In the genomic region with DNA sequence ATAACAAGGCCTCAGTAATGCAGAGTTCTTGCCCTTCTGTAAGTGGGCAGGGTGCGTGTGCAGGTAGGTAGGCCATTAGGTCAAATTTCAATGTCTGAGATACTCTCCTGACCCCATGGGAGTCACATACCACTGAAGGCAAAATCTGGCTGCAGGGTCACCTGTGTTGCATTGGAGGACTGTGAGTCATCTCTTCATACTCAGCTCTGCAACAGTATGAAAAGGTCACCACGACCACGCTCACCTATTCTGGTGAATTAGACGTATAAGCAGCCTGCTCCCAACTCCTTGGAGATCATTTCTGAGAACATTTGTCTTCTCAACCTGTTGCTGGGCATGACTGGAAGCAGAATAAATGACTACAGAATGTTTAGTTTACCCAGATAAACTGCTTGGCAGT, we compare ENCODE assay signal across 28 cellular contexts.
A peak's percentile ranks its signal among the peaks of the same experiment; 100 is the strongest.
DNase-seq lines count a peak whose midpoint lies in the region; ATAC-seq lines count a peak whose summit lies in the region.
"Had no signal": no experiment of that assay in that cellular context is flagged by ENCODE, and none has a peak within 500 bp of the region (broad histone marks: within the 10 kb centered on the region; RNA-seq: fewer than 3 reads in every experiment).

No MANE protein-coding gene starts in this region.

- no peaks in the 10 kb centered on the region for H3K27me3 Mint-ChIP-seq in activated naive CD8-positive, alpha-beta T cell treated with anti-CD3 and anti-CD28 coated beads, Interleukin-2, amount 50 U/mL, for 24 hours
- H3K27me3 Mint-ChIP-seq in stimulated activated naive B cell treated with anti-CD40 and anti-IgM and Interleukin-4, amounts not matched to agents 10 μg/mL and 1 μg/mL and 100 μg/mL, for 72 hours = no peaks in the 10 kb centered on the region
- H3K27me3 Mint-ChIP-seq: T-helper 17 cell had no signal

- ATAC-seq in activated naive CD8-positive, alpha-beta T cell treated with anti-CD3 and anti-CD28 coated beads, Interleukin-2, amount 50 U/mL, for 24 hours = peak; percentile 82
- ATAC-seq in stimulated activated naive B cell treated with anti-CD40 and anti-IgM and Interleukin-4, amounts not matched to agents 10 μg/mL and 1 μg/mL and 100 μg/mL, for 72 hours (replicated peaks) = peak; percentile 54 to 55
- ATAC-seq in sciatic nerve = no peak
- ATAC-seq: body of pancreas, left colon, SK-N-SH treated with all-trans-retinoic acid at 6 μM for 48 hours, T-helper 17 cell had no signal

- no peaks in the 10 kb centered on the region for H3K9me3 ChIP-seq in muscle layer of colon (ENCODE audit: low read length)
- H3K9me3 ChIP-seq: body of pancreas, gastrocnemius medialis, MG63, ovary, right atrium auricular region, testis had no signal

- H3K36me3 Mint-ChIP-seq in activated naive CD8-positive, alpha-beta T cell treated with anti-CD3 and anti-CD28 coated beads, Interleukin-2, amount 50 U/mL, for 24 hours (ENCODE audit: low read depth) = no peaks in the 10 kb centered on the region
- H3K36me3 Mint-ChIP-seq in stimulated activated naive B cell treated with anti-CD40 and anti-IgM and Interleukin-4, amounts not matched to agents 10 μg/mL and 1 μg/mL and 100 μg/mL, for 72 hours = no peaks in the 10 kb centered on the region

- H3K27ac ChIP-seq in muscle layer of colon (ENCODE audit: low read depth, low read length) = peak overlapping the region; percentile 58
- H3K27ac ChIP-seq: body of pancreas, dorsolateral prefrontal cortex, HL-60, ovary, right atrium auricular region, testis had no signal

- peaks cover 18% of the 10 kb centered on the region for H3K4me1 Mint-ChIP-seq in activated naive CD8-positive, alpha-beta T cell treated with anti-CD3 and anti-CD28 coated beads, Interleukin-2, amount 50 U/mL, for 24 hours
- peaks cover 12 to 23% of the 10 kb centered on the region in 2 donors for H3K4me1 Mint-ChIP-seq in stimulated activated naive B cell treated with anti-CD40 and anti-IgM and Interleukin-4, amounts not matched to agents 10 μg/mL and 1 μg/mL and 100 μg/mL, for 72 hours

- H3K27me3 ChIP-seq in muscle layer of colon (ENCODE audit: control insufficient read depth in 1 of 2, insufficient read depth in 2 of 2, low read length in 2 of 2) = no peaks in the 10 kb centered on the region
- H3K27me3 ChIP-seq: body of pancreas, dorsolateral prefrontal cortex, gastrocnemius medialis, MG63, ovary, right atrium auricular region, testis had no signal

- H3K4me1 ChIP-seq in muscle layer of colon (ENCODE audit: insufficient read depth, low read length) = peaks cover 46% of the 10 kb centered on the region
- H3K4me1 ChIP-seq: testis had no signal

- H3K36me3 ChIP-seq in muscle layer of colon (ENCODE audit: insufficient read depth, low read length) = no peaks in the 10 kb centered on the region
- H3K36me3 ChIP-seq: gastrocnemius medialis, MG63, ovary, right atrium auricular region had no signal

- no peak overlapping the region for H3K9ac ChIP-seq in muscle layer of colon (ENCODE audit: low read length)

- no peak overlapping the region for H3K27ac Mint-ChIP-seq in activated naive CD8-positive, alpha-beta T cell treated with anti-CD3 and anti-CD28 coated beads, Interleukin-2, amount 50 U/mL, for 24 hours
- no peak overlapping the region for H3K27ac Mint-ChIP-seq in stimulated activated naive B cell treated with anti-CD40 and anti-IgM and Interleukin-4, amounts not matched to agents 10 μg/mL and 1 μg/mL and 100 μg/mL, for 72 hours
- H3K27ac Mint-ChIP-seq: T-helper 17 cell had no signal

- no peak overlapping the region for H3K4me3 ChIP-seq in muscle layer of colon (ENCODE audit: low read depth in 1 of 2, low read length in 2 of 2)
- H3K4me3 ChIP-seq: body of pancreas, dorsolateral prefrontal cortex, gastrocnemius medialis, MG63, ovary, right atrium auricular region, testis had no signal

- intact Hi-C loops in sciatic nerve (cut with DNase I) = no loop called here

- DNase-seq in stimulated activated CD4-positive, alpha-beta T cell treated with anti-CD3 and anti-CD28 coated beads, Interleukin-4, amount 100 ng/mL, for 48 hours (ENCODE audit: low read depth in 2 of 2) = peak; percentile 2 to 3
- no peak for DNase-seq in stimulated activated CD4-positive, alpha-beta T cell treated with anti-CD3 and anti-CD28 coated beads, Interleukin-12 subunit alpha, Interleukin-12 subunit beta, amount 100 ng/mL, for 4 hours
- no peak for DNase-seq in activated naive CD8-positive, alpha-beta T cell treated with anti-CD3 and anti-CD28 coated beads, Interleukin-2, amount 50 U/mL, for 24 hours
- no peak for DNase-seq in stimulated activated naive B cell treated with anti-CD40 and anti-IgM and Interleukin-4, amounts not matched to agents 10 μg/mL and 1 μg/mL and 100 μg/mL, for 72 hours
- DNase-seq in amygdala (lab: John Stamatoyannopoulos, UW) = no peak
- no peak for DNase-seq in SHP77 (lab: John Stamatoyannopoulos, UW)
- DNase-seq in sciatic nerve (ENCODE audit: low spot score) = no peak
- DNase-seq: activated gamma-delta T cell; body of pancreas; C1 segment of cervical spinal cord; dorsolateral prefrontal cortex; gastrocnemius medialis; H7; hippocampal formation; KG1; left colon; MG63; NCI-H1105 treated with DMSO at 0.1 percent for 48 hours; NCI-H1930; NCI-H510A treated with DMSO at 0.1 percent for 48 hours; NK-92 treated with Interleukin-12 subunit alpha and Interleukin-12 subunit beta, amount 100 ng/mL, for 24 hours; ovary; T-helper 17 cell; testis had no signal

- no peak overlapping the region for H3K4me3 Mint-ChIP-seq in activated naive CD8-positive, alpha-beta T cell treated with anti-CD3 and anti-CD28 coated beads, Interleukin-2, amount 50 U/mL, for 24 hours
- H3K4me3 Mint-ChIP-seq in stimulated activated naive B cell treated with anti-CD40 and anti-IgM and Interleukin-4, amounts not matched to agents 10 μg/mL and 1 μg/mL and 100 μg/mL, for 72 hours = no peak overlapping the region
- H3K4me3 Mint-ChIP-seq: T-helper 17 cell had no signal

- no peaks in the 10 kb centered on the region for H3K9me3 Mint-ChIP-seq in activated naive CD8-positive, alpha-beta T cell treated with anti-CD3 and anti-CD28 coated beads, Interleukin-2, amount 50 U/mL, for 24 hours
- no peaks in the 10 kb centered on the region for H3K9me3 Mint-ChIP-seq in stimulated activated naive B cell treated with anti-CD40 and anti-IgM and Interleukin-4, amounts not matched to agents 10 μg/mL and 1 μg/mL and 100 μg/mL, for 72 hours

Comparison
In these comparisons a context has a peak if more than half of its experiments do, and no peak if none do; other contexts are left out.
1. DNase-seq: peak in stimulated activated CD4-positive, alpha-beta T cell treated with anti-CD3 and anti-CD28 coated beads, Interleukin-4, amount 100 ng/mL, for 48 hours (2 of 2); none in stimulated activated CD4-positive, alpha-beta T cell treated with anti-CD3 and anti-CD28 coated beads, Interleukin-12 subunit alpha, Interleukin-12 subunit beta, amount 100 ng/mL, for 4 hours (single experiment), activated naive CD8-positive, alpha-beta T cell treated with anti-CD3 and anti-CD28 coated beads, Interleukin-2, amount 50 U/mL, for 24 hours (single experiment), stimulated activated naive B cell treated with anti-CD40 and anti-IgM and Interleukin-4, amounts not matched to agents 10 μg/mL and 1 μg/mL and 100 μg/mL, for 72 hours (single experiment), amygdala (0 of 56), SHP77 (0 of 2) and sciatic nerve (single experiment).